In the genomic region with DNA sequence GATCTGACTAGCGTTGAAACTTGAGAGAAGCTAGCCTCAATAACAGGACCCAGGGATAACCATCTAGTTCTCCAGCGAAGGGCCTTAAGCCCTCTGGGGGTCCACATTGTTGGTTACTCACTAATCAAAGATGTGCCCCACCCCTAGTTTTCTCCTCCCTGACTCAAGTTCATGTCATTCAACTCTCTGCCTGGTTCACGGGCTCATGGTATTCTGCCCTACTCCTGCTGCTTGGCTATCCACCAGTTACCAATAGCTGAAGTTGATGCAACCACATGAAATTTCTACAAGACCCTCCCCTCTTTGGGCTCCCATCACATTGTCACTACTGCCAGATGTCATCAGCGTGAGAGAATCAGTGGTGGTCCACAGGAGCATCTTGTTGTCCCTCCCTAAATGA, we compare ENCODE assay signal across 4 cellular contexts. TPM values are rescaled to one million over a fixed set of nuclear protein-coding genes. Genes with fewer than 3 reads are reported as not detected.
"Had no signal": no experiment of that assay in that cellular context is flagged by ENCODE, and none has a peak within 500 bp of the region (broad histone marks: within the 10 kb centered on the region; RNA-seq: fewer than 3 reads in every experiment).

No MANE protein-coding gene starts in this region.

RNA-seq across cellular contexts. Expression of a gene that starts 38.4 kb away (rescaled TPM):
- total RNA-seq: PC-3, PC-9, Peyer's patch, SK-MEL-5 had no signal
